ENCODE assay signal across 8 cellular contexts in the genomic region with DNA sequence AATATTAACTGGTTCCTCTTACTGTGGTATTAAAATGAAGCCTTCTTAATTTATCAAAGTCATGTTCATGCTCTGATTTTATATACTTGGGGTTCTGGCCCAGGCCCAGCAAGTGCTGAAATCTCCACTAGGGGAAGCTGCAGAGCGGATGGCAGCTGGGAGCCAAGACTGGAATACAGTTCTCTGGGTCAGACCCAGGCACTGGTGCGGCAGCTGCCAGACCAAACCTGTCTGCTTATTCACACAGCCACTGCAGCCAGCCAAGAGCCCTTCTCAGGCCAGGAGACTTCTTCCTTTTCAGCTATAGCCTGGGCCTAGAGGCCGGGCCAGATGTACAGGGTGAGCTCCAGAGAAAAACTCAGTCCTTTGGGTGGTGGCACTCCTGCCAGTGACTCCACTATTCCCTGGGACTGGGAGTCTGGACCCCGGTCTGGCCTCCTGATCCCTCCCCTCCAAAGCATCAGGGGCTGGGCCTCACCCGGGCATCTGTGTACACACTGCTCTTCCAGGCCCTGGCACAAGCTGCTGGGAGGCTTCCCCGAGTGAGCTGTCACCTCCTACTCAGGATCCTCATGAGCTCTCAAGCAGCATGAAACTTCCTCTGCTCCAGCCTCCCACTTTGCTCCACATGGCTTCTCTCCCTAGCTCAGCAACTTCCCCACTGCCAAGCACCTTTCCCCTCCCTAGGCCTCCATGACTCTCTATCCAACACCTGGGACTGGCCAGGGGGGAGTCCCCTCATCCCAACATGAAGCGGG. TPM values are rescaled to one million over a fixed set of nuclear protein-coding genes. Genes with fewer than 3 reads are reported as not detected.
DNase-seq lines count a peak whose midpoint lies in the region; ATAC-seq and TF ChIP-seq lines count a peak whose summit lies in the region.

No MANE protein-coding gene starts in this region.

- no peak for ATAC-seq in activated CD4-positive, alpha-beta T cell treated with anti-CD3 and anti-CD28 coated beads for 36 hours
- ATAC-seq in left lobe of liver (peak; percentile 66), GM18520 (IDR thresholded peaks at IDR 0.05; ENCODE audit: unreplicated experiment) (no peak)

- H3K36me3 Mint-ChIP-seq in activated CD4-positive, alpha-beta T cell treated with anti-CD3 and anti-CD28 coated beads for 36 hours (ENCODE audit: low read depth), result peaks cover 3% of the 10 kb centered on the region
- H3K36me3 Mint-ChIP-seq in activated CD4-positive, alpha-beta T cell treated with anti-CD3 and anti-CD28 coated beads, Interleukin-2, amount 10 ng/mL, durations not matched to agents 7 days and 5 days (ENCODE audit: low read depth), result no peaks in the 10 kb centered on the region
- H3K36me3 Mint-ChIP-seq in MCF 10A (ENCODE audit: insufficient read depth, unreplicated experiment) (peaks cover 30% of the 10 kb centered on the region), type B pancreatic cell (no peaks in the 10 kb centered on the region)

- no peaks in the 10 kb centered on the region for H3K9me3 Mint-ChIP-seq in activated CD4-positive, alpha-beta T cell treated with anti-CD3 and anti-CD28 coated beads for 36 hours (ENCODE audit: low read depth)
- no peaks in the 10 kb centered on the region for H3K9me3 Mint-ChIP-seq in activated CD4-positive, alpha-beta T cell treated with anti-CD3 and anti-CD28 coated beads, Interleukin-2, amount 10 ng/mL, durations not matched to agents 7 days and 5 days
- H3K9me3 Mint-ChIP-seq in MCF 10A (ENCODE audit: unreplicated experiment) (no peaks in the 10 kb centered on the region), type B pancreatic cell (no peaks in the 10 kb centered on the region)

- BruUV-seq in MCF 10A (replicated peaks; lab: Mats Ljungman, UMichigan), result no TSS peak

- H3K27ac Mint-ChIP-seq in activated CD4-positive, alpha-beta T cell treated with anti-CD3 and anti-CD28 coated beads for 36 hours, result no peak overlapping the region
- no peak overlapping the region for H3K27ac Mint-ChIP-seq in activated CD4-positive, alpha-beta T cell treated with anti-CD3 and anti-CD28 coated beads, Interleukin-2, amount 10 ng/mL, durations not matched to agents 7 days and 5 days
- H3K27ac Mint-ChIP-seq in MCF 10A (ENCODE audit: low read depth, unreplicated experiment) (no peak overlapping the region), type B pancreatic cell (no peak overlapping the region)

- CTCF ChIA-PET in activated CD4-positive, alpha-beta T cell treated with anti-CD3 and anti-CD28 coated beads for 36 hours (lab: Charles Lee), result interaction anchor here (0.6 to 2.5 kb wide), 5 partner anchors 9 to 285 kb away, joined by 3 to 13 read pairs (median 4); partner anchors contain the start of gene ATP6V0D1
- CTCF ChIA-PET in activated CD4-positive, alpha-beta T cell treated with anti-CD3 and anti-CD28 coated beads, Interleukin-2, amount 10 ng/mL, durations not matched to agents 7 days and 5 days (lab: Charles Lee), result interaction anchor here (1.4 to 1.6 kb wide), 3 partner anchors 9 to 12 kb away, joined by 4 to 6 read pairs (median 5); no protein-coding TSS in a partner anchor
- CTCF ChIA-PET in MCF 10A (lab: Yijun Ruan, JAX), result interaction anchor here (0.6 to 2.1 kb wide), 7 partner anchors 9 to 184 kb away, joined by 3 to 12 read pairs (median 4); no protein-coding TSS in a partner anchor

- intact Hi-C loops in activated CD4-positive, alpha-beta T cell treated with anti-CD3 and anti-CD28 coated beads for 36 hours (cut with DNase I, micrococcal nuclease), result no loop called here
- intact Hi-C loops in MCF 10A (cut with micrococcal nuclease), result no loop called here

- POLR2A ChIA-PET in activated CD4-positive, alpha-beta T cell treated with anti-CD3 and anti-CD28 coated beads for 36 hours (lab: Charles Lee), result interaction anchor here (0.5 to 0.6 kb wide), 2 partner anchors 91 to 409 kb away, joined by 4 to 5 read pairs; no protein-coding TSS in a partner anchor
- POLR2A ChIA-PET in activated CD4-positive, alpha-beta T cell treated with anti-CD3 and anti-CD28 coated beads, Interleukin-2, amount 10 ng/mL, durations not matched to agents 7 days and 5 days (lab: Charles Lee), result no interaction called here
- POLR2A ChIA-PET in MCF 10A (lab: Yijun Ruan, JAX), result interaction anchor here (0.6 to 1.2 kb wide), 2 partner anchors 15 to 22 kb away, joined by 3 read pairs; no protein-coding TSS in a partner anchor

- H3K4me1 Mint-ChIP-seq in activated CD4-positive, alpha-beta T cell treated with anti-CD3 and anti-CD28 coated beads for 36 hours, result peaks cover 8% of the 10 kb centered on the region
- peaks cover 17% of the 10 kb centered on the region for H3K4me1 Mint-ChIP-seq in activated CD4-positive, alpha-beta T cell treated with anti-CD3 and anti-CD28 coated beads, Interleukin-2, amount 10 ng/mL, durations not matched to agents 7 days and 5 days
- H3K4me1 Mint-ChIP-seq in MCF 10A (ENCODE audit: insufficient read depth, unreplicated experiment) (peaks cover 12% of the 10 kb centered on the region), type B pancreatic cell (ENCODE audit: unreplicated experiment) (peaks cover 22% of the 10 kb centered on the region)

- TF ChIP-seq CTCF in MCF 10A (IDR thresholded peaks at IDR 0.05; ENCODE audit: unreplicated experiment) (peak; percentile 32), type B pancreatic cell (conservative IDR thresholded peaks at IDR 0.05) (peak; percentile 38)

- DNase-seq in activated CD4-positive, alpha-beta T cell treated with anti-CD3 and anti-CD28 coated beads for 36 hours, result peak; percentile 17
- DNase-seq in activated CD4-positive, alpha-beta T cell treated with anti-CD3 and anti-CD28 coated beads, Interleukin-2, amount 10 ng/mL, durations not matched to agents 7 days and 5 days, result no peak
- DNase-seq in MCF 10A (ENCODE audit: unreplicated experiment) (peak; percentile 25), left lobe of liver (ENCODE audit: low spot score) (no peak), type B pancreatic cell (ENCODE audit: extremely low spot score, unreplicated experiment) (no peak), COLO829 (ENCODE audit: low spot score) (no peak), COR-L47 (lab: John Stamatoyannopoulos, UW) (no peak)

- H3K27me3 Mint-ChIP-seq in activated CD4-positive, alpha-beta T cell treated with anti-CD3 and anti-CD28 coated beads for 36 hours, result no peaks in the 10 kb centered on the region
- no peaks in the 10 kb centered on the region for H3K27me3 Mint-ChIP-seq in activated CD4-positive, alpha-beta T cell treated with anti-CD3 and anti-CD28 coated beads, Interleukin-2, amount 10 ng/mL, durations not matched to agents 7 days and 5 days
- H3K27me3 Mint-ChIP-seq in MCF 10A (ENCODE audit: insufficient read depth, unreplicated experiment), result no peaks in the 10 kb centered on the region
- no peaks in the 10 kb centered on the region for H3K27me3 Mint-ChIP-seq in type B pancreatic cell

- H3K4me3 Mint-ChIP-seq in activated CD4-positive, alpha-beta T cell treated with anti-CD3 and anti-CD28 coated beads for 36 hours, result no peak overlapping the region
- no peak overlapping the region for H3K4me3 Mint-ChIP-seq in activated CD4-positive, alpha-beta T cell treated with anti-CD3 and anti-CD28 coated beads, Interleukin-2, amount 10 ng/mL, durations not matched to agents 7 days and 5 days
- no peak overlapping the region for H3K4me3 Mint-ChIP-seq in MCF 10A (ENCODE audit: unreplicated experiment)
- no peak overlapping the region for H3K4me3 Mint-ChIP-seq in type B pancreatic cell

RNA-seq across cellular contexts. Expression of gene ATP6V0D1, which starts 24.4 kb away (rescaled TPM):
- total RNA-seq in activated CD4-positive, alpha-beta T cell treated with anti-CD3 and anti-CD28 coated beads for 36 hours, result 10 to 100 TPM; 16.3 to 17.3 TPM
- total RNA-seq in activated CD4-positive, alpha-beta T cell treated with anti-CD3 and anti-CD28 coated beads, Interleukin-2, amount 10 ng/mL, durations not matched to agents 7 days and 5 days, result 10 to 100 TPM; 52.1 to 60.3 TPM
- 50.5 and 50.7 TPM in 2 replicates for total RNA-seq in MCF 10A (2022)
- total RNA-seq in left lobe of liver, result 48.2 TPM
- total RNA-seq in type B pancreatic cell (ENCODE audit: low replicate concordance), result 73.5 and 94.4 TPM in 2 replicates

RNA-seq across cellular contexts. Expression of gene HSD11B2, which starts 25.6 kb away (rescaled TPM):
- total RNA-seq in activated CD4-positive, alpha-beta T cell treated with anti-CD3 and anti-CD28 coated beads for 36 hours, result 1 to 10 TPM; 2.0 to 2.2 TPM
- total RNA-seq in activated CD4-positive, alpha-beta T cell treated with anti-CD3 and anti-CD28 coated beads, Interleukin-2, amount 10 ng/mL, durations not matched to agents 7 days and 5 days, result not detected
- total RNA-seq in MCF 10A (2022) (0.42 and 0.86 TPM in 2 replicates), left lobe of liver (3.1 TPM), type B pancreatic cell (ENCODE audit: low replicate concordance) (5.4 and 8.5 TPM in 2 replicates)

RNA-seq across cellular contexts. Expression of gene AGRP, which starts 26.8 kb away (rescaled TPM):
- not detected for total RNA-seq in activated CD4-positive, alpha-beta T cell treated with anti-CD3 and anti-CD28 coated beads for 36 hours
- not detected for total RNA-seq in activated CD4-positive, alpha-beta T cell treated with anti-CD3 and anti-CD28 coated beads, Interleukin-2, amount 10 ng/mL, durations not matched to agents 7 days and 5 days
- not detected in 2 replicates for total RNA-seq in MCF 10A (2022)
- total RNA-seq in left lobe of liver, result not detected
- not detected in 2 replicates for total RNA-seq in type B pancreatic cell (ENCODE audit: low replicate concordance)

RNA-seq across cellular contexts. Expression of gene ZDHHC1, which starts 40.3 kb away (rescaled TPM):
- total RNA-seq in activated CD4-positive, alpha-beta T cell treated with anti-CD3 and anti-CD28 coated beads for 36 hours, result under 1 TPM; 0.58 to 0.98 TPM
- under 1 TPM; 0.22 to 0.29 TPM for total RNA-seq in activated CD4-positive, alpha-beta T cell treated with anti-CD3 and anti-CD28 coated beads, Interleukin-2, amount 10 ng/mL, durations not matched to agents 7 days and 5 days
- total RNA-seq in MCF 10A (2022), result 5.9 and 7.6 TPM in 2 replicates
- total RNA-seq in left lobe of liver, result 1.6 TPM
- 10.1 and 11.3 TPM in 2 replicates for total RNA-seq in type B pancreatic cell (ENCODE audit: low replicate concordance)

Comparison
In these comparisons a context has a peak if more than half of its experiments do, and no peak if none do; other contexts are left out.
1. DNase-seq: peak in activated CD4-positive, alpha-beta T cell treated with anti-CD3 and anti-CD28 coated beads for 36 hours (single experiment) and MCF 10A (single experiment); none in activated CD4-positive, alpha-beta T cell treated with anti-CD3 and anti-CD28 coated beads, Interleukin-2, amount 10 ng/mL, durations not matched to agents 7 days and 5 days (single experiment), left lobe of liver (single experiment), type B pancreatic cell (single experiment), COLO829 (single experiment) and COR-L47 (single experiment).